Comparison of ENCODE assay signal across 29 cellular contexts in genomic region chr14:56895154-56895553, GRCh38.
"Had no signal": no experiment of that assay in that cellular context is flagged by ENCODE, and none has a peak within 500 bp of the region (broad histone marks: within the 10 kb centered on the region; RNA-seq: fewer than 3 reads in every experiment).

No MANE protein-coding gene starts in this region.

- H3K4me1 ChIP-seq: colonic mucosa, left ventricle myocardium inferior, prostate gland, sigmoid colon, uterus had no signal

- H3K27me3 ChIP-seq: colonic mucosa, ovary, sigmoid colon, uterus had no signal

- H3K4me3 Mint-ChIP-seq: activated CD4-positive, alpha-beta T cell treated with anti-CD3 and anti-CD28 coated beads, Interleukin-2, amount 10 ng/mL, durations not matched to agents 7 days and 5 days; activated CD8-positive, alpha-beta T cell treated with anti-CD3 and anti-CD28 coated beads for 36 hours; activated T-cell treated with anti-CD3 and anti-CD28 coated beads, Interleukin-2, amount 50 U/mL, for 4 hours; nephron; stimulated activated effector memory CD8-positive, alpha-beta T cell treated with anti-CD3 and anti-CD28 coated beads, Interleukin-12 subunit alpha, Interleukin-12 subunit beta, amount 100 ng/mL, for 72 hours; stimulated activated naive CD8-positive, alpha-beta T cell treated with anti-CD3 and anti-CD28 coated beads, Interleukin-15, Interleukin-2, amounts not matched to agents 100 ng/mL and 50 ng/mL, for 24 hours; type B pancreatic cell had no signal

- ATAC-seq: activated CD8-positive, alpha-beta T cell treated with anti-CD3 and anti-CD28 coated beads for 36 hours; activated naive CD4-positive, alpha-beta T cell treated with anti-CD3 and anti-CD28 coated beads, Interleukin-2, amount 50 U/mL, for 72 hours; activated T-cell treated with anti-CD3 and anti-CD28 coated beads, Interleukin-2, amount 50 U/mL, for 4 hours; stimulated activated effector memory CD8-positive, alpha-beta T cell treated with anti-CD3 and anti-CD28 coated beads, Interleukin-12 subunit alpha, Interleukin-12 subunit beta, amount 100 ng/mL, for 72 hours had no signal

- H3K36me3 ChIP-seq: cardiac muscle cell, colonic mucosa, left ventricle myocardium inferior, ovary, prostate gland, sigmoid colon, thoracic aorta, uterus had no signal

- H3K36me3 Mint-ChIP-seq: stimulated activated effector memory CD8-positive, alpha-beta T cell treated with anti-CD3 and anti-CD28 coated beads, Interleukin-12 subunit alpha, Interleukin-12 subunit beta, amount 100 ng/mL, for 72 hours; type B pancreatic cell had no signal

- H3K4me1 Mint-ChIP-seq: activated CD4-positive, alpha-beta T cell treated with anti-CD3 and anti-CD28 coated beads, Interleukin-2, amount 10 ng/mL, durations not matched to agents 7 days and 5 days; nephron; stimulated activated effector memory CD8-positive, alpha-beta T cell treated with anti-CD3 and anti-CD28 coated beads, Interleukin-12 subunit alpha, Interleukin-12 subunit beta, amount 100 ng/mL, for 72 hours had no signal

- H3K9me3 Mint-ChIP-seq: activated CD4-positive, alpha-beta T cell treated with anti-CD3 and anti-CD28 coated beads, Interleukin-2, amount 10 ng/mL, durations not matched to agents 7 days and 5 days; activated CD8-positive, alpha-beta T cell treated with anti-CD3 and anti-CD28 coated beads for 36 hours; activated T-cell treated with anti-CD3 and anti-CD28 coated beads, Interleukin-2, amount 50 U/mL, for 4 hours; nephron; stimulated activated naive CD8-positive, alpha-beta T cell treated with anti-CD3 and anti-CD28 coated beads, Interleukin-15, Interleukin-2, amounts not matched to agents 100 ng/mL and 50 ng/mL, for 24 hours; type B pancreatic cell had no signal

- H3K27ac ChIP-seq: cardiac muscle cell, colonic mucosa, left ventricle myocardium inferior, ovary, prostate gland, sigmoid colon, thoracic aorta, uterus had no signal

- H3K27ac Mint-ChIP-seq: activated CD4-positive, alpha-beta T cell treated with anti-CD3 and anti-CD28 coated beads, Interleukin-2, amount 10 ng/mL, durations not matched to agents 7 days and 5 days; activated CD8-positive, alpha-beta T cell treated with anti-CD3 and anti-CD28 coated beads for 36 hours; activated naive CD4-positive, alpha-beta T cell treated with anti-CD3 and anti-CD28 coated beads, Interleukin-2, amount 50 U/mL, for 72 hours; nephron; stimulated activated effector memory CD8-positive, alpha-beta T cell treated with anti-CD3 and anti-CD28 coated beads, Interleukin-12 subunit alpha, Interleukin-12 subunit beta, amount 100 ng/mL, for 72 hours; stimulated activated naive CD8-positive, alpha-beta T cell treated with anti-CD3 and anti-CD28 coated beads, Interleukin-15, Interleukin-2, amounts not matched to agents 100 ng/mL and 50 ng/mL, for 24 hours; type B pancreatic cell had no signal

- H3K9me3 ChIP-seq: colonic mucosa, left ventricle myocardium inferior, prostate gland, sigmoid colon, thoracic aorta, uterus had no signal

- DNase-seq: activated CD4-positive, alpha-beta T cell treated with anti-CD3 and anti-CD28 coated beads for 1 hour; activated CD4-positive, alpha-beta T cell treated with anti-CD3 and anti-CD28 coated beads, Interleukin-2, amount 10 ng/mL, durations not matched to agents 7 days and 5 days; activated CD8-positive, alpha-beta T cell treated with anti-CD3 and anti-CD28 coated beads for 36 hours; activated naive CD4-positive, alpha-beta T cell; activated T-cell treated with anti-CD3 and anti-CD28 coated beads, Interleukin-2, amount 50 U/mL, for 4 hours; anterior cingulate cortex; cerebellar nuclear complex; colonic mucosa; effector memory CD4-positive, alpha-beta T cell; foreskin fibroblast; head of caudate nucleus; hippocampal formation; islet precursor cell; left ventricle myocardium inferior; ovary; sigmoid colon; small intestine; stimulated activated CD4-positive, alpha-beta T cell treated with anti-CD3 and anti-CD28 coated beads, Interleukin-4, amount 100 ng/mL, for 24 hours; T-helper 2 cell; uterus had no signal

- H3K4me3 ChIP-seq: cardiac muscle cell, colonic mucosa, left ventricle myocardium inferior, lung, ovary, prostate gland, sigmoid colon, thoracic aorta, uterus had no signal
